8 cellular contexts compared by ENCODE assay signal in the genomic region with DNA sequence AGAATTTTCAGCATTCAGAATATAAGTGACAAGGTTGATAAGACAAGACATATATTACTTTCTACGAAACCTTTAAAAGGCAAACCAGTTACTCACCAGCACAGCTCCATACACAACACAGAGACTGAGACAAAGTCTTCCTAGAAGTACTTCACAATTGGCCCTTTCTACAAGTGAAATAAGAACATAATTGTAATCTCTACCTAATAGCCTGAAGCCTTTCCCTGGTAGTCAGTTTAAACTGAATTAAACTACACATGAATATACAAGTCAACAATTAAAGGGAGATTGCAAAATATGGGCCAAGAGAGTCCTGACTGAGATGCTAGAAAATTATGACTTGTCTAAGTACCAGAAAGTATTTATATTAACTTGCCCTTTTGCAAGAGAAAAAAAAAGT.
"Had no signal": no experiment of that assay in that cellular context is flagged by ENCODE, and none has a peak within 500 bp of the region (broad histone marks: within the 10 kb centered on the region; RNA-seq: fewer than 3 reads in every experiment).

No MANE protein-coding gene starts in this region.

- DNase-seq: GM23248, GOT3, H7, HFFc6, IMR-90 had no signal

- H3K27ac ChIP-seq: GM23248 had no signal

- H3K9ac ChIP-seq: GM23248 had no signal

- H3K9me3 ChIP-seq: HAP-1 had no signal

- H3K36me3 ChIP-seq: HAP-1 had no signal

- H3K4me3 ChIP-seq: GM23248, HAP-1, K562 had no signal

- H3K9me3 Mint-ChIP-seq: HFFc6 had no signal

- H3K27ac Mint-ChIP-seq: HFFc6 had no signal

- H2AFZ ChIP-seq: GM23248 had no signal

- H3K4me3 Mint-ChIP-seq: HFFc6 had no signal

- ATAC-seq: HCT116, K562 had no signal

- H3K4me1 ChIP-seq: HAP-1 had no signal
